19 cellular contexts compared by ENCODE assay signal in the genomic region with DNA sequence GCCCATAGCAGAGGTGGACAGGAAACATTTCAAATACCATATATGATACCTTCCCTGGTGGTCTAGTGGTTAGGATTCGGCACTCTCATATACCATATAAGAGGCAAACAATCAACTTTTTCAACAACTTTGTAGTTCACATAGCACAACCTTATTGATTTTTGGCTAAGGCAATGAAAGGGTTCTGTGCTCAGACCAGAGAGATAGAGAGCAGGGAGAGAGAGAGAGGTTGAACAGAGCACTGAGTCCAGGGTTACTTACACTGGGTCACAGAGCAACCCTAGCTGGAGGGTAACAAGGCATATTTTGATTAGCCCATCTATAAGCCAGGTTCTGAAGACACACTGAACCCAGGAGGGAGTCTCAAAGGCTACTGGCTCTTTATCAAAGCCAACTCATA.
"Had no signal": no experiment of that assay in that cellular context is flagged by ENCODE, and none has a peak within 500 bp of the region (broad histone marks: within the 10 kb centered on the region; RNA-seq: fewer than 3 reads in every experiment).

No MANE protein-coding gene starts in this region.

- H3K27ac ChIP-seq: epithelial cell of prostate, esophagus muscularis mucosa, gastrocnemius medialis, heart right ventricle, pancreas, testis, transverse colon had no signal

- ATAC-seq: gastrocnemius medialis; heart right ventricle; left cardiac atrium; left ventricle myocardium superior; natural killer cell treated with Interleukin-12 subunit alpha and Interleukin-12 subunit beta and Interleukin-15 and Interleukin-18, amount 100 ng/mL, for 72 hours; right cardiac atrium; stimulated activated effector memory CD8-positive, alpha-beta T cell treated with anti-CD3 and anti-CD28 coated beads, Interleukin-12 subunit alpha, Interleukin-12 subunit beta, amount 100 ng/mL, for 72 hours had no signal

- H3K4me3 ChIP-seq: esophagus muscularis mucosa, gastrocnemius medialis, heart right ventricle, pancreas, smooth muscle cell, testis, transverse colon had no signal

- H3K9me3 ChIP-seq: esophagus muscularis mucosa, gastrocnemius medialis, heart right ventricle, pancreas, testis, transverse colon had no signal

- FAIRE-seq: kidney, pancreas, urothelium cell line had no signal

- DNase-seq: effector memory CD4-positive, alpha-beta T cell; gastrocnemius medialis; heart right ventricle; kidney; left cardiac atrium; left ventricle myocardium superior; mammary epithelial cell; occipital lobe; pancreas; right cardiac atrium; stimulated activated CD4-positive, alpha-beta T cell treated with anti-CD3 and anti-CD28 coated beads, Interleukin-2, amount 100 ng/mL, for 48 hours; testis; transverse colon had no signal

- H3K36me3 ChIP-seq: esophagus muscularis mucosa, gastrocnemius medialis, heart right ventricle, pancreas, transverse colon had no signal

- H3K27me3 ChIP-seq: esophagus muscularis mucosa, gastrocnemius medialis, heart right ventricle, pancreas, testis, transverse colon had no signal

- H3K4me2 ChIP-seq: smooth muscle cell had no signal
